ENCODE assay signal across 1 cellular context in genomic region chr2:165953655-165954606, GRCh38.
TF ChIP-seq lines count a peak whose summit lies in the region.

TTC21B (minus strand) TSS chr2:165953776; CDS start chr2:165953705, 71 bp downstream.

TF ChIP-seq in HCT116, 20 proteins besides CTCF, POLR2A, EP300 and RAD21 (continued from another document):
- no peak for TF ChIP-seq ZBTB33 (IDR thresholded peaks at IDR 0.05; ENCODE audit: extremely low read depth, insufficient replicate concordance, low read length)
- TF ChIP-seq ELF1 (IDR thresholded peaks at IDR 0.05; ENCODE audit: borderline replicate concordance, low read depth) = no peak
- TF ChIP-seq CEBPB (IDR thresholded peaks at IDR 0.05; ENCODE audit: low read depth) = no peak
- peak; percentile 63 for TF ChIP-seq ZFX (IDR thresholded peaks at IDR 0.05)
- peak; percentile 52; the same call in 1 of the 2 replicates for TF ChIP-seq CBX3 (IDR thresholded peaks at IDR 0.05; ENCODE audit: low read depth)
- peak; percentile 86 for TF ChIP-seq SP1 (IDR thresholded peaks at IDR 0.05; ENCODE audit: low read depth)
- peak; percentile 67 for TF ChIP-seq EGR1 (IDR thresholded peaks at IDR 0.05; ENCODE audit: low read depth)
- TF ChIP-seq YY1 (IDR thresholded peaks at IDR 0.05; ENCODE audit: extremely low read depth, insufficient replicate concordance, low read depth, low read length) = peak; percentile 23
- no peak for TF ChIP-seq ZNF274 (IDR thresholded peaks at IDR 0.05; ENCODE audit: low read depth, low read length)
- TF ChIP-seq SIN3A (IDR thresholded peaks at IDR 0.05; ENCODE audit: low read depth) = peak; percentile 60
- TF ChIP-seq EZH2 (IDR thresholded peaks at IDR 0.05) = no peak
- no peak for TF ChIP-seq FOSL1 (IDR thresholded peaks at IDR 0.05; ENCODE audit: low read depth)
TF ChIP-seq in HCT116: peak in this region for 9.
